1 cellular context compared by ENCODE assay signal in genomic region chr2:227482638-227483340, GRCh38.
TF ChIP-seq lines count a peak whose summit lies in the region.

No MANE protein-coding gene starts in this region.

TF ChIP-seq in GM23338, 12 proteins besides CTCF, POLR2A, EP300 and RAD21 (continued from another document):
- TF ChIP-seq, protein P1, sequence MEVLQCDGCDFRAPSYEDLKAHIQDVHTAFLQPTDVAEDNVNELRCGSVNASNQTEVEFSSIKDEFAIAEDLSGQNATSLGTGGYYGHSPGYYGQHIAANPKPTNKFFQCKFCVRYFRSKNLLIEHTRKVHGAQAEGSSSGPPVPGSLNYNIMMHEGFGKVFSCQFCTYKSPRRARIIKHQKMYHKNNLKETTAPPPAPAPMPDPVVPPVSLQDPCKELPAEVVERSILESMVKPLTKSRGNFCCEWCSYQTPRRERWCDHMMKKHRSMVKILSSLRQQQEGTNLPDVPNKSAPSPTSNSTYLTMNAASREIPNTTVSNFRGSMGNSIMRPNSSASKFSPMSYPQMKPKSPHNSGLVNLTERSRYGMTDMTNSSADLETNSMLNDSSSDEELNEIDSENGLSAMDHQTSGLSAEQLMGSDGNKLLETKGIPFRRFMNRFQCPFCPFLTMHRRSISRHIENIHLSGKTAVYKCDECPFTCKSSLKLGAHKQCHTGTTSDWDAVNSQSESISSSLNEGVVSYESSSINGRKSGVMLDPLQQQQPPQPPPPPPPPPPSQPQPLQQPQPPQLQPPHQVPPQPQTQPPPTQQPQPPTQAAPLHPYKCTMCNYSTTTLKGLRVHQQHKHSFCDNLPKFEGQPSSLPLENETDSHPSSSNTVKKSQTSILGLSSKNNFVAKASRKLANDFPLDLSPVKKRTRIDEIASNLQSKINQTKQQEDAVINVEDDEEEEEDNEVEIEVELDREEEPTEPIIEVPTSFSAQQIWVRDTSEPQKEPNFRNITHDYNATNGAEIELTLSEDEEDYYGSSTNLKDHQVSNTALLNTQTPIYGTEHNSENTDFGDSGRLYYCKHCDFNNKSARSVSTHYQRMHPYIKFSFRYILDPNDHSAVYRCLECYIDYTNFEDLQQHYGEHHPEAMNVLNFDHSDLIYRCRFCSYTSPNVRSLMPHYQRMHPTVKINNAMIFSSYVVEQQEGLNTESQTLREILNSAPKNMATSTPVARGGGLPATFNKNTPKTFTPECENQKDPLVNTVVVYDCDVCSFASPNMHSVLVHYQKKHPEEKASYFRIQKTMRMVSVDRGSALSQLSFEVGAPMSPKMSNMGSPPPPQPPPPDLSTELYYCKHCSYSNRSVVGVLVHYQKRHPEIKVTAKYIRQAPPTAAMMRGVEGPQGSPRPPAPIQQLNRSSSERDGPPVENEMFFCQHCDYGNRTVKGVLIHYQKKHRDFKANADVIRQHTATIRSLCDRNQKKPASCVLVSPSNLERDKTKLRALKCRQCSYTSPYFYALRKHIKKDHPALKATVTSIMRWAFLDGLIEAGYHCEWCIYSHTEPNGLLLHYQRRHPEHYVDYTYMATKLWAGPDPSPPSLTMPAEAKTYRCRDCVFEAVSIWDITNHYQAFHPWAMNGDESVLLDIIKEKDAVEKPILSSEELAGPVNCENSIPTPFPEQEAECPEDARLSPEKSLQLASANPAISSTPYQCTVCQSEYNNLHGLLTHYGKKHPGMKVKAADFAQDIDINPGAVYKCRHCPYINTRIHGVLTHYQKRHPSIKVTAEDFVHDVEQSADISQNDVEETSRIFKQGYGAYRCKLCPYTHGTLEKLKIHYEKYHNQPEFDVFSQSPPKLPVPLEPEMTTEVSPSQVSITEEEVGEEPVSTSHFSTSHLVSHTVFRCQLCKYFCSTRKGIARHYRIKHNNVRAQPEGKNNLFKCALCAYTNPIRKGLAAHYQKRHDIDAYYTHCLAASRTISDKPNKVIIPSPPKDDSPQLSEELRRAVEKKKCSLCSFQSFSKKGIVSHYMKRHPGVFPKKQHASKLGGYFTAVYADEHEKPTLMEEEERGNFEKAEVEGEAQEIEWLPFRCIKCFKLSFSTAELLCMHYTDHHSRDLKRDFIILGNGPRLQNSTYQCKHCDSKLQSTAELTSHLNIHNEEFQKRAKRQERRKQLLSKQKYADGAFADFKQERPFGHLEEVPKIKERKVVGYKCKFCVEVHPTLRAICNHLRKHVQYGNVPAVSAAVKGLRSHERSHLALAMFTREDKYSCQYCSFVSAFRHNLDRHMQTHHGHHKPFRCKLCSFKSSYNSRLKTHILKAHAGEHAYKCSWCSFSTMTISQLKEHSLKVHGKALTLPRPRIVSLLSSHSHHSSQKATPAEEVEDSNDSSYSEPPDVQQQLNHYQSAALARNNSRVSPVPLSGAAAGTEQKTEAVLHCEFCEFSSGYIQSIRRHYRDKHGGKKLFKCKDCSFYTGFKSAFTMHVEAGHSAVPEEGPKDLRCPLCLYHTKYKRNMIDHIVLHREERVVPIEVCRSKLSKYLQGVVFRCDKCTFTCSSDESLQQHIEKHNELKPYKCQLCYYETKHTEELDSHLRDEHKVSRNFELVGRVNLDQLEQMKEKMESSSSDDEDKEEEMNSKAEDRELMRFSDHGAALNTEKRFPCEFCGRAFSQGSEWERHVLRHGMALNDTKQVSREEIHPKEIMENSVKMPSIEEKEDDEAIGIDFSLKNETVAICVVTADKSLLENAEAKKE (CRISPR knock-in tag; IDR thresholded peaks at IDR 0.05): no peak
- TF ChIP-seq ZNF114 (CRISPR knock-in tag; IDR thresholded peaks at IDR 0.05) (no peak), POLR2AphosphoS5 (IDR thresholded peaks at IDR 0.05; ENCODE audit: low read depth) (no peak), JUNB (IDR thresholded peaks at IDR 0.05; ENCODE audit: unreplicated experiment) (no peak), STAT1 (IDR thresholded peaks at IDR 0.05; ENCODE audit: unreplicated experiment) (no peak)
